Comparison of ENCODE assay signal across 1 cellular context in the genomic region with DNA sequence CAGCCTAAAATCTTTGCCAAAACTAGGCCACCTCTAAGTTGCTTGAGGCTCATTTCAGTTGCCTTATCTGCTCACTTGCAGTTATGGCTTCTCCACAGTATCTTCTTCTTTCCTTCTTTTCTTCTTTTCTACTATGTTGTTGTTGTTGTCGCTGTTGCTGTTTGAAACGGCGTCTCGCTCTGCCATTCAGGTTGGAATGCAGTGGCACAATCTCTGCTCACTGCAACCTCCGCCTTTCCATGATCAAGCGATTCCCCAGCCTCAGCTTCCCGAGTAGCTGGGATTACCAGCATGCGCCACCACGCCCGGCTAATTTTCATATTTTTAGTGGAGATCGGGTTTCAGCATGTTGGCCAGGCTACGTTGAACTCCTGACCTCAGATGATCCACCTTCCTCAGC.
A peak's percentile ranks its signal among the peaks of the same experiment; 100 is the strongest.
TF ChIP-seq lines count a peak whose summit lies in the region.

No MANE protein-coding gene starts in this region.

TF ChIP-seq in K562, 482 proteins besides CTCF, POLR2A, EP300 and RAD21 (continued from another document):
- TF ChIP-seq, protein P1, sequence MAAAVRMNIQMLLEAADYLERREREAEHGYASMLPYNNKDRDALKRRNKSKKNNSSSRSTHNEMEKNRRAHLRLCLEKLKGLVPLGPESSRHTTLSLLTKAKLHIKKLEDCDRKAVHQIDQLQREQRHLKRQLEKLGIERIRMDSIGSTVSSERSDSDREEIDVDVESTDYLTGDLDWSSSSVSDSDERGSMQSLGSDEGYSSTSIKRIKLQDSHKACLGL (CRISPR knock-in tag; IDR thresholded peaks at IDR 0.05; ENCODE audit: borderline replicate concordance, poor library complexity, severe bottlenecking), result no peak
- TF ChIP-seq RCOR1 (IDR thresholded peaks at IDR 0.05; ENCODE audit: borderline replicate concordance in 1 of 2, low read depth in 2 of 2, low read length in 2 of 2) (peak in 1 of 2 experiments; percentile 26; a peak in 1 of 4 replicates), CAMTA2 (CRISPR knock-in tag; conservative IDR thresholded peaks at IDR 0.05) (no peak), RBM25 (IDR thresholded peaks at IDR 0.05; ENCODE audit: low read depth, low read length, severe bottlenecking) (no peak), POLR2B (IDR thresholded peaks at IDR 0.05; ENCODE audit: low read depth, partially characterized antibody) (no peak), GTF2E2 (tag; IDR thresholded peaks at IDR 0.05) (no peak)
- TF ChIP-seq, protein P2, sequence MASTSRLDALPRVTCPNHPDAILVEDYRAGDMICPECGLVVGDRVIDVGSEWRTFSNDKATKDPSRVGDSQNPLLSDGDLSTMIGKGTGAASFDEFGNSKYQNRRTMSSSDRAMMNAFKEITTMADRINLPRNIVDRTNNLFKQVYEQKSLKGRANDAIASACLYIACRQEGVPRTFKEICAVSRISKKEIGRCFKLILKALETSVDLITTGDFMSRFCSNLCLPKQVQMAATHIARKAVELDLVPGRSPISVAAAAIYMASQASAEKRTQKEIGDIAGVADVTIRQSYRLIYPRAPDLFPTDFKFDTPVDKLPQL (IDR thresholded peaks at IDR 0.05; ENCODE audit: extremely low read depth, insufficient read length), result no peak
- TF ChIP-seq, protein P3, sequence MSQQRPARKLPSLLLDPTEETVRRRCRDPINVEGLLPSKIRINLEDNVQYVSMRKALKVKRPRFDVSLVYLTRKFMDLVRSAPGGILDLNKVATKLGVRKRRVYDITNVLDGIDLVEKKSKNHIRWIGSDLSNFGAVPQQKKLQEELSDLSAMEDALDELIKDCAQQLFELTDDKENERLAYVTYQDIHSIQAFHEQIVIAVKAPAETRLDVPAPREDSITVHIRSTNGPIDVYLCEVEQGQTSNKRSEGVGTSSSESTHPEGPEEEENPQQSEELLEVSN (IDR thresholded peaks at IDR 0.05; ENCODE audit: borderline replicate concordance in 1 of 2, extremely low read depth in 1 of 2, insufficient read depth in 1 of 2, insufficient read length in 1 of 2, low read depth in 1 of 2, low read length in 1 of 2, poor library complexity in 1 of 2, severe bottlenecking in 1 of 2), result peak in 1 of 2 experiments; percentile 16
- TF ChIP-seq, protein P4, sequence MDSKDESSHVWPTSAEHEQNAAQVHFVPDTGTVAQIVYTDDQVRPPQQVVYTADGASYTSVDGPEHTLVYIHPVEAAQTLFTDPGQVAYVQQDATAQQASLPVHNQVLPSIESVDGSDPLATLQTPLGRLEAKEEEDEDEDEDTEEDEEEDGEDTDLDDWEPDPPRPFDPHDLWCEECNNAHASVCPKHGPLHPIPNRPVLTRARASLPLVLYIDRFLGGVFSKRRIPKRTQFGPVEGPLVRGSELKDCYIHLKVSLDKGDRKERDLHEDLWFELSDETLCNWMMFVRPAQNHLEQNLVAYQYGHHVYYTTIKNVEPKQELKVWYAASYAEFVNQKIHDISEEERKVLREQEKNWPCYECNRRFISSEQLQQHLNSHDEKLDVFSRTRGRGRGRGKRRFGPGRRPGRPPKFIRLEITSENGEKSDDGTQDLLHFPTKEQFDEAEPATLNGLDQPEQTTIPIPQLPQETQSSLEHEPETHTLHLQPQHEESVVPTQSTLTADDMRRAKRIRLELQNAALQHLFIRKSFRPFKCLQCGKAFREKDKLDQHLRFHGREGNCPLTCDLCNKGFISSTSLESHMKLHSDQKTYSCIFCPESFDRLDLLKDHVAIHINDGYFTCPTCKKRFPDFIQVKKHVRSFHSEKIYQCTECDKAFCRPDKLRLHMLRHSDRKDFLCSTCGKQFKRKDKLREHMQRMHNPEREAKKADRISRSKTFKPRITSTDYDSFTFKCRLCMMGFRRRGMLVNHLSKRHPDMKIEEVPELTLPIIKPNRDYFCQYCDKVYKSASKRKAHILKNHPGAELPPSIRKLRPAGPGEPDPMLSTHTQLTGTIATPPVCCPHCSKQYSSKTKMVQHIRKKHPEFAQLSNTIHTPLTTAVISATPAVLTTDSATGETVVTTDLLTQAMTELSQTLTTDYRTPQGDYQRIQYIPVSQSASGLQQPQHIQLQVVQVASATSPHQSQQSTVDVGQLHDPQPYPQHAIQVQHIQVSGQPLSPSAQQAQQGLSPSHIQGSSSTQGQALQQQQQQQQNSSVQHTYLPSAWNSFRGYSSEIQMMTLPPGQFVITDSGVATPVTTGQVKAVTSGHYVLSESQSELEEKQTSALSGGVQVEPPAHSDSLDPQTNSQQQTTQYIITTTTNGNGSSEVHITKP (IDR thresholded peaks at IDR 0.05; ENCODE audit: partially characterized antibody), result no peak
TF ChIP-seq in K562: peak in this region for 7.
